In the genomic region with DNA sequence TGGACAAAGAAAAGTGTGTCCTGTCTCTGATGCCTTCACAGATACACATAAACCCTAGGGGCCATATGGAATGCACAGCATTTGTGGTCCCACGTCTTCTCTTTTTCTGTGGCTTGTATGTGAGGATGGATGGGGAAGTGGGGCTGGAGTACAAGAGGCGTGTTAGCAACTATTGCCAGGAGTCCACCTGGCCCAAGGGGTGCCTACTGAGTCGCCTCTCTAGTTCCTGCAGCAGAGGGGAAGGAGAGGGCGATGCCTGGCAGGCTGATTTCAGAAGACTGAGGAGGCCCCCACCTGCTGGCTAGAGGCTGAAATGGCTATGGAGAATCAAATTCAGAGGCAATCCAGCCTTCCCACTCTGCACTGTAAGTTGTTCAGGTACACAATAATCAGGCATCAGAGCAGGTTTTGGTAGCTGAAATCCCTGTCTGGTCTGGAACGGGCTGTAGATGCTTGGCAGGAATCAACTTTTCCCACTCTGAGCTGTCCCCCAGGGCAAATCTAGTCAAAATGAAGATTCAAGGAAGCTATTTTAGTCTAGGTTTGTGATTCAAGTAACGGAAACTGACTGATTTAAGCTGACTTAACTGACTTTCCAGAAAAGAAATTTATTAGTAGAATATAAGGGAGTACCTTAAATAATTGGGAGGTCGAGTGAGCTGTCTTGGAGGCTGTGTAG, we compare ENCODE assay signal across 8 cellular contexts. TPM values are rescaled to one million over a fixed set of nuclear protein-coding genes. Genes with fewer than 3 reads are reported as not detected.
DNase-seq lines count a peak whose midpoint lies in the region; ATAC-seq and TF ChIP-seq lines count a peak whose summit lies in the region.

No MANE protein-coding gene starts in this region.

- H3K27me3 ChIP-seq in testis: no peaks in the 10 kb centered on the region

- H3K9me3 Mint-ChIP-seq in nephron progenitor cell: peaks cover 17% of the 10 kb centered on the region

- no peak overlapping the region for H3K27ac Mint-ChIP-seq in nephron progenitor cell

- H3K4me1 ChIP-seq in testis: no peaks in the 10 kb centered on the region

- H3K27me3 Mint-ChIP-seq in nephron progenitor cell (ENCODE audit: low read depth, poor library complexity): peaks cover 6% of the 10 kb centered on the region

- no peak overlapping the region for H3K27ac ChIP-seq in testis

- H3K36me3 ChIP-seq in testis (ENCODE audit: low read depth, missing control alignments): no peaks in the 10 kb centered on the region

- peak; percentile 50 for DNase-seq in DMS153 treated with DMSO at 0.1 percent for 48 hours (lab: John Stamatoyannopoulos, UW; ENCODE audit: unreplicated experiment)
- DNase-seq in NOMO-1 treated with DMSO at 0.1 percent for 48 hours (lab: John Stamatoyannopoulos, UW; ENCODE audit: unreplicated experiment): peak; percentile 58
- peak; percentile 63 for DNase-seq in activated CD8-positive, alpha-beta memory T cell treated with anti-CD3 and anti-CD28 coated beads, Interleukin-2, amount 50 U/mL, for 1 hour (ENCODE audit: extremely low read depth)
- DNase-seq in epithelial cell of proximal tubule (ENCODE audit: low read depth): no peak
- peak; percentile 58 for DNase-seq in nephron progenitor cell
- DNase-seq in testis: peak; percentile 68
- DNase-seq in epidermal melanocyte (ENCODE audit: insufficient read length, low spot score): no peak

- WGBS in testis, 2 donors: 48 to 68% methylated on average over 7 of the region's 7 CpGs

- H3K36me3 Mint-ChIP-seq in nephron progenitor cell (ENCODE audit: low read depth): no peaks in the 10 kb centered on the region

- peaks cover 7% of the 10 kb centered on the region for H3K4me1 Mint-ChIP-seq in nephron progenitor cell

- TF ChIP-seq POLR2A in testis (IDR thresholded peaks at IDR 0.05): no peak

- H3K4me3 Mint-ChIP-seq in nephron progenitor cell: no peak overlapping the region

- ATAC-seq in HG02763 (IDR thresholded peaks at IDR 0.05; ENCODE audit: unreplicated experiment): peak; percentile 57

- intact Hi-C loops in testis (cut with DNase I; ENCODE audit: low total_unique reads): no loop called here

- H3K9me3 ChIP-seq in testis: no peaks in the 10 kb centered on the region

- no peak overlapping the region for H3K4me3 ChIP-seq in epithelial cell of proximal tubule (ENCODE audit: low read depth, low read length)
- H3K4me3 ChIP-seq in testis: no peak overlapping the region

- peak; percentile 78 for TF ChIP-seq CTCF in epithelial cell of proximal tubule (conservative IDR thresholded peaks at IDR 0.05; ENCODE audit: low read depth, low read length)
- TF ChIP-seq CTCF in nephron progenitor cell (IDR thresholded peaks at IDR 0.05): peak; percentile 47
- TF ChIP-seq CTCF in testis (IDR thresholded peaks at IDR 0.05): peak in 2 of 3 experiments; percentile 39 to 48

RNA-seq across cellular contexts. Expression of a gene that starts 14.9 kb away (rescaled TPM):
- total RNA-seq in epithelial cell of proximal tubule (8.2 and 10.8 TPM in 2 replicates), testis (10 to 100 TPM; 21.0 to 23.0 TPM)
- polyA plus RNA-seq in testis (ENCODE audit: insufficient read depth, low read depth, low replicate concordance): 21.5 TPM

RNA-seq across cellular contexts. Expression of a gene that starts 29.9 kb away (rescaled TPM):
- total RNA-seq in epithelial cell of proximal tubule (4.2 and 6.0 TPM in 2 replicates), testis (10 to 100 TPM; 13.1 to 20.9 TPM)
- 29.5 TPM for polyA plus RNA-seq in testis (ENCODE audit: insufficient read depth, low read depth, low replicate concordance)

Comparison
In these comparisons a context has a peak if more than half of its experiments do, and no peak if none do; other contexts are left out.
1. DNase-seq: peak in DMS153 treated with DMSO at 0.1 percent for 48 hours (single experiment), NOMO-1 treated with DMSO at 0.1 percent for 48 hours (single experiment), activated CD8-positive, alpha-beta memory T cell treated with anti-CD3 and anti-CD28 coated beads, Interleukin-2, amount 50 U/mL, for 1 hour (single experiment), nephron progenitor cell (single experiment) and testis (single experiment); none in epithelial cell of proximal tubule (single experiment) and epidermal melanocyte (single experiment).
2. Peak in every context shown above with its lines, with median percentiles within 50 percentile points of each other: CTCF ChIP-seq.